Comparison of ENCODE assay signal across 15 cellular contexts in the genomic region with DNA sequence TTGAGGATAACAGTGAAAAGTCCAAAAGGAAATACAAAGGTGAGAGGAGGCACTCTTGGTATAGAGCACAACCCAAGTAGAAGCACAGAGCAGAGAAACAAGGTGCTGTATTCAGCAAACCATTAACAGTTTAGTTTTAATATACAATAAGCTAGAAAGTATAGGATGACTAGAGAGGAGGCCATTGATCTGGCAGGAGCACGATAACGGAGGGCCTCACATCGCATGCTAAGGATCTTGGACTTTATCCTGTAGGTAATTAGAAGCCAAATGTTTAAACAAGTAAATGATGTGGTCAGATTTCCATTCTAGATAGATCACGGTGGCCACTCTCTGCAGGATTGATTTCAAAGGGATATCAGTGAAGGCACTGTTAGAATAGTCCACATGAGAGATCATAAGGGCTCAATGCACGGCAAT.
DNase-seq lines count a peak whose midpoint lies in the region; ATAC-seq and TF ChIP-seq lines count a peak whose summit lies in the region.
"Had no signal": no experiment of that assay in that cellular context is flagged by ENCODE, and none has a peak within 500 bp of the region (broad histone marks: within the 10 kb centered on the region; RNA-seq: fewer than 3 reads in every experiment).

No MANE protein-coding gene starts in this region.

- H3K27me3 ChIP-seq in endocrine pancreas (ENCODE audit: control insufficient read depth, insufficient read depth, low read length) (no peaks in the 10 kb centered on the region), right lobe of liver (no peaks in the 10 kb centered on the region)
- H3K27me3 ChIP-seq: BLaER1 had no signal

- peak; percentile 66 to 95 (median 74) for ATAC-seq in right lobe of liver
- no peak for ATAC-seq in GM21423 (IDR thresholded peaks at IDR 0.05; ENCODE audit: unreplicated experiment)
- ATAC-seq: A549 had no signal

- H3K4me1 ChIP-seq in HEK293 (ENCODE audit: control insufficient read depth, insufficient read depth, low read length) (no peaks in the 10 kb centered on the region; the same call in 1 of the 2 replicates), endocrine pancreas (ENCODE audit: control insufficient read depth, insufficient read depth, low read length) (peaks cover 9% of the 10 kb centered on the region), right lobe of liver (peaks cover 0 to 5% (median 0%) of the 10 kb centered on the region in 4 donors)
- H3K4me1 ChIP-seq: A549, BLaER1, HAP-1 had no signal

- H3K4me3 ChIP-seq in HEK293 (ENCODE audit: low read depth, low read length), result no peak overlapping the region
- H3K4me3 ChIP-seq in endocrine pancreas (ENCODE audit: control insufficient read depth, insufficient read depth, low read length), result peak overlapping the region; percentile 18
- no peak overlapping the region for H3K4me3 ChIP-seq in right lobe of liver
- H3K4me3 ChIP-seq: A549, BLaER1, HAP-1 had no signal

- TF ChIP-seq POLR2A in right lobe of liver (IDR thresholded peaks at IDR 0.05), result no peak

- DNase-seq in NCI-H146 treated with DMSO at 0.1 percent for 48 hours (lab: John Stamatoyannopoulos, UW; ENCODE audit: unreplicated experiment) (peak; percentile 77), right lobe of liver (no peak), DMS79 treated with DMSO at 0.1 percent for 48 hours (lab: John Stamatoyannopoulos, UW) (no peak), NCI-H524 treated with DMSO at 0.1 percent for 48 hours (lab: John Stamatoyannopoulos, UW) (no peak)
- DNase-seq in activated effector memory CD4-positive, alpha-beta T cell treated with Interleukin-2 at 50 U/mL for 16 hours, result no peak
- DNase-seq: DMS79, EL, GOT3, HFFc6 had no signal

- H3K36me3 ChIP-seq in HEK293 (ENCODE audit: control insufficient read depth in 2 of 2, insufficient read depth in 1 of 2, low read length in 2 of 2), result no peaks in the 10 kb centered on the region
- H3K36me3 ChIP-seq in endocrine pancreas (ENCODE audit: control insufficient read depth, insufficient read depth, low read length), result no peaks in the 10 kb centered on the region
- H3K36me3 ChIP-seq in right lobe of liver, result no peaks in the 10 kb centered on the region
- H3K36me3 ChIP-seq: HAP-1 had no signal

- intact Hi-C loops in right lobe of liver (cut with DNase I), result no loop called here

- H3K9me3 ChIP-seq in HEK293 (ENCODE audit: control insufficient read depth, insufficient read depth, low read depth, low read length), result no peaks in the 10 kb centered on the region
- H3K9me3 ChIP-seq in endocrine pancreas (ENCODE audit: control insufficient read depth, low read length), result no peaks in the 10 kb centered on the region
- H3K9me3 ChIP-seq in right lobe of liver, result no peaks in the 10 kb centered on the region
- H3K9me3 ChIP-seq: A549, HAP-1 had no signal

- CTCF ChIA-PET in HEK293 (lab: Yijun Ruan, JAX), result no interaction called here

- POLR2A ChIA-PET in HEK293 (lab: Yijun Ruan, JAX), result no interaction called here

- no peak overlapping the region for H3K27ac ChIP-seq in HEK293 (ENCODE audit: extremely low read depth, low read depth, low read length)
- no peak overlapping the region for H3K27ac ChIP-seq in right lobe of liver
- H3K27ac ChIP-seq: A549, BLaER1 had no signal

- no peak for TF ChIP-seq CTCF in HEK293 (tag by site-specific recombination; IDR thresholded peaks at IDR 0.05)
- no peak for TF ChIP-seq CTCF in right lobe of liver (IDR thresholded peaks at IDR 0.05)

- H3K9ac ChIP-seq in endocrine pancreas (ENCODE audit: control insufficient read depth, insufficient read depth, low read length), result no peak overlapping the region
- H3K9ac ChIP-seq: BLaER1 had no signal

- 20% methylated on average over 5 of the region's 5 CpGs for WGBS in right lobe of liver (ENCODE audit: insufficient coverage, low coverage, low lambda C conversion rate, missing lambda C conversion rate)

TF ChIP-seq in HEK293, 187 proteins besides CTCF, POLR2A, EP300 and RAD21:
- no peak for TF ChIP-seq ZNF350 (tag by site-specific recombination; IDR thresholded peaks at IDR 0.05)
- no peak for TF ChIP-seq MYNN (tag by site-specific recombination; IDR thresholded peaks at IDR 0.05; ENCODE audit: borderline replicate concordance)
- TF ChIP-seq, protein P1, sequence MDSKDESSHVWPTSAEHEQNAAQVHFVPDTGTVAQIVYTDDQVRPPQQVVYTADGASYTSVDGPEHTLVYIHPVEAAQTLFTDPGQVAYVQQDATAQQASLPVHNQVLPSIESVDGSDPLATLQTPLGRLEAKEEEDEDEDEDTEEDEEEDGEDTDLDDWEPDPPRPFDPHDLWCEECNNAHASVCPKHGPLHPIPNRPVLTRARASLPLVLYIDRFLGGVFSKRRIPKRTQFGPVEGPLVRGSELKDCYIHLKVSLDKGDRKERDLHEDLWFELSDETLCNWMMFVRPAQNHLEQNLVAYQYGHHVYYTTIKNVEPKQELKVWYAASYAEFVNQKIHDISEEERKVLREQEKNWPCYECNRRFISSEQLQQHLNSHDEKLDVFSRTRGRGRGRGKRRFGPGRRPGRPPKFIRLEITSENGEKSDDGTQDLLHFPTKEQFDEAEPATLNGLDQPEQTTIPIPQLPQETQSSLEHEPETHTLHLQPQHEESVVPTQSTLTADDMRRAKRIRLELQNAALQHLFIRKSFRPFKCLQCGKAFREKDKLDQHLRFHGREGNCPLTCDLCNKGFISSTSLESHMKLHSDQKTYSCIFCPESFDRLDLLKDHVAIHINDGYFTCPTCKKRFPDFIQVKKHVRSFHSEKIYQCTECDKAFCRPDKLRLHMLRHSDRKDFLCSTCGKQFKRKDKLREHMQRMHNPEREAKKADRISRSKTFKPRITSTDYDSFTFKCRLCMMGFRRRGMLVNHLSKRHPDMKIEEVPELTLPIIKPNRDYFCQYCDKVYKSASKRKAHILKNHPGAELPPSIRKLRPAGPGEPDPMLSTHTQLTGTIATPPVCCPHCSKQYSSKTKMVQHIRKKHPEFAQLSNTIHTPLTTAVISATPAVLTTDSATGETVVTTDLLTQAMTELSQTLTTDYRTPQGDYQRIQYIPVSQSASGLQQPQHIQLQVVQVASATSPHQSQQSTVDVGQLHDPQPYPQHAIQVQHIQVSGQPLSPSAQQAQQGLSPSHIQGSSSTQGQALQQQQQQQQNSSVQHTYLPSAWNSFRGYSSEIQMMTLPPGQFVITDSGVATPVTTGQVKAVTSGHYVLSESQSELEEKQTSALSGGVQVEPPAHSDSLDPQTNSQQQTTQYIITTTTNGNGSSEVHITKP (tag by site-specific recombination; IDR thresholded peaks at IDR 0.05), result peak; percentile 16; the same call in 1 of the 2 replicates
- TF ChIP-seq TCF7L2 (IDR thresholded peaks at IDR 0.05; ENCODE audit: borderline replicate concordance, low read depth, low read length), result peak; percentile 89
- TF ChIP-seq ZNF843 (tag by site-specific recombination; IDR thresholded peaks at IDR 0.05), result peak; percentile 84
- TF ChIP-seq ZNF184 (tag by site-specific recombination; IDR thresholded peaks at IDR 0.05), result no peak
- peak; percentile 71; the same call in 1 of the 2 replicates for TF ChIP-seq OVOL3 (tag by site-specific recombination; IDR thresholded peaks at IDR 0.05)
- TF ChIP-seq OSR2 (tag by site-specific recombination; IDR thresholded peaks at IDR 0.05), result peak; percentile 47; the same call in 1 of the 2 replicates
- 0 out of 2 replicates have a peak, but pooled peaks have one; percentile 43 for TF ChIP-seq ZXDB (tag by site-specific recombination; IDR thresholded peaks at IDR 0.05)
- TF ChIP-seq GLIS1 (tag by site-specific recombination; IDR thresholded peaks at IDR 0.05), result no peak
- peak; percentile 40; the same call in 1 of the 2 replicates for TF ChIP-seq FEZF1 (tag by site-specific recombination; IDR thresholded peaks at IDR 0.05)
